Comparison of ENCODE assay signal across 7 cellular contexts in the genomic region with DNA sequence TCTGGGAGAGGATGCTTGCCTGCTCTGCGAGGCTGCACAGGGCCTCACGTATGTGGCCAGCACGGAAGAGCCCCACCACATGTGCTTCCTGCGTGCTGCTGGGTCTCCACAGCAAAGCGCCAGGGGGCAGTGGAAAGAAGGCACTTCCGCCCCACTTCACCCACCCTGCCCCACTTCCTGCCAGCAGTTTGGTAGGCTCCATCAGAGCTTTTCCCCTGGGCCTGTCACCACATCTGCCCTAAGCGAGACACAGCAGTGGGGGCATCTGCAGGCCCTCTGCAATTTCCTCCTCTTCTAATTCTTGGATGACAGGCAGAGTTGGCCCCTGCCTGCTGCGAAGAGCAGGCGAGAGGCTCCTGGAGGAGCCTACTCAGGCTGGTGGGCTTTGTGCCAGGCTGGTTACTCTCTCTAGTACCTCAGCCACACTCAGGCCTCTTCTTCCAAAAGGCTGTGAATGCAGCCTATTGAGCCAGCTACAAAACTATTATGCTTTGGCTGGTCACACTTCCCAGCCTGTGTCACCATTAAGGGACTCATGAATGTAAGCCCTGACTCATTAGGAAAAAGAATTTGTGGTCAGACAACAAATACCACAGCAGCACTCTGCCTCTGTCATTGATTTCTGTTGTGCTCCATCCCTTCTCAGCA. TPM values are rescaled to one million over a fixed set of nuclear protein-coding genes. Genes with fewer than 3 reads are reported as not detected.
A peak's percentile ranks its signal among the peaks of the same experiment; 100 is the strongest.
DNase-seq lines count a peak whose midpoint lies in the region; ATAC-seq lines count a peak whose summit lies in the region.

No MANE protein-coding gene starts in this region.

- peaks cover 81% of the 10 kb centered on the region for H3K4me1 Mint-ChIP-seq in stimulated activated naive CD8-positive, alpha-beta T cell treated with anti-CD3 and anti-CD28 coated beads, Interleukin-15, amount 100 ng/mL, for 72 hours

- peak overlapping the region; percentile 99 for H3K27ac Mint-ChIP-seq in stimulated activated naive CD8-positive, alpha-beta T cell treated with anti-CD3 and anti-CD28 coated beads, Interleukin-15, amount 100 ng/mL, for 72 hours

- no peaks in the 10 kb centered on the region for H3K27me3 Mint-ChIP-seq in stimulated activated naive CD8-positive, alpha-beta T cell treated with anti-CD3 and anti-CD28 coated beads, Interleukin-15, amount 100 ng/mL, for 72 hours

- H3K9me3 Mint-ChIP-seq in stimulated activated naive CD8-positive, alpha-beta T cell treated with anti-CD3 and anti-CD28 coated beads, Interleukin-15, amount 100 ng/mL, for 72 hours: no peaks in the 10 kb centered on the region

- H3K4me3 Mint-ChIP-seq in stimulated activated naive CD8-positive, alpha-beta T cell treated with anti-CD3 and anti-CD28 coated beads, Interleukin-15, amount 100 ng/mL, for 72 hours: peak overlapping the region; percentile 74 to 84

- ATAC-seq in GM18870 (IDR thresholded peaks at IDR 0.05; ENCODE audit: unreplicated experiment) (peak; percentile 88), HG02938 (IDR thresholded peaks at IDR 0.05; ENCODE audit: unreplicated experiment) (peak; percentile 58)
- peak; percentile 96 for ATAC-seq in stimulated activated naive CD8-positive, alpha-beta T cell treated with anti-CD3 and anti-CD28 coated beads, Interleukin-15, amount 100 ng/mL, for 72 hours

- peak; percentile 44 for DNase-seq in RKO (ENCODE audit: low spot score)
- DNase-seq in activated effector memory CD4-positive, alpha-beta T cell treated with anti-CD3 and anti-CD28 coated beads, Interleukin-2, amount 50 U/mL, for 16 hours: peak; percentile 91
- peak; percentile 56 for DNase-seq in mucosa of gallbladder (ENCODE audit: low spot score)
- peak; percentile 82 to 91 for DNase-seq in stimulated activated naive CD8-positive, alpha-beta T cell treated with anti-CD3 and anti-CD28 coated beads, Interleukin-15, amount 100 ng/mL, for 72 hours
- DNase-seq in NCI-H2081 (lab: John Stamatoyannopoulos, UW): no peak

RNA-seq across cellular contexts. Expression of a gene that starts 25.0 kb away (rescaled TPM):
- total RNA-seq in mucosa of gallbladder: 1.5 TPM

RNA-seq across cellular contexts. Expression of a gene that starts 41.7 kb away (rescaled TPM):
- total RNA-seq in mucosa of gallbladder: 3.9 TPM

RNA-seq across cellular contexts. Expression of a gene that starts 47.3 kb away (rescaled TPM):
- total RNA-seq in mucosa of gallbladder: 0.29 TPM

Comparison
In these comparisons a context has a peak if more than half of its experiments do, and no peak if none do; other contexts are left out.
1. DNase-seq: peak in RKO (single experiment), activated effector memory CD4-positive, alpha-beta T cell treated with anti-CD3 and anti-CD28 coated beads, Interleukin-2, amount 50 U/mL, for 16 hours (single experiment), mucosa of gallbladder (single experiment) and stimulated activated naive CD8-positive, alpha-beta T cell treated with anti-CD3 and anti-CD28 coated beads, Interleukin-15, amount 100 ng/mL, for 72 hours (2 of 2); none in NCI-H2081 (0 of 2).
2. Peak in every context shown above with its lines, with median percentiles within 50 percentile points of each other: ATAC-seq.